In the genomic region with DNA sequence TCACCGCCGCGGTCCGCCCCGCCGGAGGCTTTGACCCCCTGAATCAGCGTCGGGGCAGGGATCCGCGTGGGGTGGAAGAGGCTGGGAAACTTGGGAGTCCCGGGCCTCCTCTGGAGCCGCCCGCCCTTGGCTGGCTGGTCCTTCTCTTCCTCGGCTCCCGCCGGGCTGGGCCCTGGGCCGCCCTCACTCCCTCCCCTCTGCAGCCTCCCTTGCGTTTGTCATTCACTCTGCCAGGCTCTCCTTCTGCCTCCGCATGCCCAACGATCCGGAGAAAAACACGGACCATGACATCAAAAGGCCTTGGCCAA, we compare ENCODE assay signal across 9 cellular contexts. TPM values are rescaled to one million over a fixed set of nuclear protein-coding genes. Genes with fewer than 3 reads are reported as not detected.
DNase-seq lines count a peak whose midpoint lies in the region; ATAC-seq, FAIRE-seq and TF ChIP-seq lines count a peak whose summit lies in the region.
"Not testable (repeated sequence)": the region's sequence is repeated elsewhere in the genome, so short reads cannot be mapped to it uniquely, and the experiment has no call there.
"Had no signal": no experiment of that assay in that cellular context is flagged by ENCODE, and none has a peak within 500 bp of the region (broad histone marks: within the 10 kb centered on the region; RNA-seq: fewer than 3 reads in every experiment).

No MANE protein-coding gene starts in this region.

- TF ChIP-seq POLR2A in A549 (IDR thresholded peaks at IDR 0.05; ENCODE audit: low read length); suprapubic skin (IDR thresholded peaks at IDR 0.05): not testable (repeated sequence)

- not testable (repeated sequence) for H3K4me3 ChIP-seq in A549, psoas muscle
- H3K4me3 ChIP-seq in ascending aorta (peak overlapping the region; percentile 39 to 62), right cardiac atrium (ENCODE audit: low read length) (peak overlapping the region; percentile 28), mesodermal cell (ENCODE audit: extremely low read depth, insufficient read depth, low read length, poor library complexity, severe bottlenecking) (peak overlapping the region; percentile 29), suprapubic skin (peak overlapping the region; percentile 54)

- ATAC-seq in A549: peak; percentile 41 to 50; a peak in 3 of 6 replicates
- peak; percentile 25 for ATAC-seq in HG03039 (IDR thresholded peaks at IDR 0.05; ENCODE audit: unreplicated experiment)
- ATAC-seq in esophagus mucosa: peak; percentile 49
- peak; percentile 81 to 85 for ATAC-seq in right cardiac atrium
- ATAC-seq in psoas muscle: peak in 3 of 4 donors; percentile 56 to 77 (median 63)

- TF ChIP-seq CTCF in A549 (IDR thresholded peaks at IDR 0.05); ascending aorta (IDR thresholded peaks at IDR 0.05); psoas muscle (IDR thresholded peaks at IDR 0.05); suprapubic skin (IDR thresholded peaks at IDR 0.05): not testable (repeated sequence)

- peak overlapping the region in 1 of 2 experiments; percentile 58; a peak in 2 of 6 replicates for H3K27ac ChIP-seq in A549
- H3K27ac ChIP-seq in ascending aorta: peak overlapping the region; percentile 40 to 80
- not testable (repeated sequence) for H3K27ac ChIP-seq in right cardiac atrium (ENCODE audit: low read length); mesodermal cell (ENCODE audit: low read depth, low read length, severe bottlenecking); psoas muscle
- peak overlapping the region; percentile 64 for H3K27ac ChIP-seq in suprapubic skin

- not testable (repeated sequence) for TF ChIP-seq EP300 in A549 (IDR thresholded peaks at IDR 0.05); suprapubic skin (IDR thresholded peaks at IDR 0.05)

- DNase-seq in A549 (ENCODE audit: low read depth in 1 of 2, low spot score in 1 of 2); ascending aorta (ENCODE audit: low spot score in 2 of 2); psoas muscle: not testable (repeated sequence)
- DNase-seq in right cardiac atrium (peak in 1 of 3 donors; percentile 46), suprapubic skin (ENCODE audit: low spot score in 2 of 2) (peak in 1 of 2 donors; percentile 19)

- FAIRE-seq in A549 (lab: Jason Lieb, UNC): not testable (repeated sequence)

- intact Hi-C loops in ascending aorta (cut with DNase I); right cardiac atrium (cut with DNase I); psoas muscle (cut with DNase I): not testable (repeated sequence)

- POLR2A ChIA-PET in A549 (lab: Yijun Ruan, JAX): not testable (repeated sequence)

- WGBS in A549 (ENCODE audit: missing lambda C conversion rate): no CpG with 5 or more reads among the region's 22 CpGs
- WGBS in right cardiac atrium: 0% methylated on average over 9 of the region's 22 CpGs
- no CpG with 5 or more reads among the region's 22 CpGs for WGBS in mesodermal cell (ENCODE audit: insufficient coverage in 2 of 2), 2 experiments
- 2 to 3% methylated on average over 8 to 13 of the region's 22 CpGs; no CpG with 5 or more reads in 1 of the 3 donors for WGBS in psoas muscle, 3 donors
- no CpG with 5 or more reads among the region's 22 CpGs for WGBS in suprapubic skin

- not testable (repeated sequence) for TF ChIP-seq RAD21 in A549 (conservative IDR thresholded peaks at IDR 0.05 in 1 of 2, IDR thresholded peaks at IDR 0.05 in 1 of 2)

- H3K9me3 ChIP-seq in A549; ascending aorta; right cardiac atrium (ENCODE audit: control insufficient read depth, low read length); mesodermal cell (ENCODE audit: control insufficient read depth, low read length); psoas muscle; suprapubic skin: not testable (repeated sequence)

- H3K4me2 ChIP-seq in A549: not testable (repeated sequence)

- not testable (repeated sequence) for H3K36me3 ChIP-seq in ascending aorta; mesodermal cell (ENCODE audit: control insufficient read depth, insufficient read depth, low read length); psoas muscle (ENCODE audit: insufficient read depth in 1 of 2, low read depth in 1 of 2); suprapubic skin

- CTCF ChIA-PET in A549 (lab: Yijun Ruan, JAX): not testable (repeated sequence)

- H3K4me1 ChIP-seq in A549; ascending aorta; right cardiac atrium (ENCODE audit: control insufficient read depth, insufficient read depth, low read length); mesodermal cell (ENCODE audit: control insufficient read depth, insufficient read depth, low read length, poor library complexity, severe bottlenecking); psoas muscle; suprapubic skin: not testable (repeated sequence)

- not testable (repeated sequence) for H3K27me3 ChIP-seq in ascending aorta; right cardiac atrium (ENCODE audit: control insufficient read depth, insufficient read depth); psoas muscle (ENCODE audit: insufficient read depth in 3 of 3, low read length in 2 of 3); suprapubic skin

RNA-seq across cellular contexts. Expression of gene CLEC18C, which starts 15.0 kb away (rescaled TPM):
- polyA plus RNA-seq in A549 (2011; rRNA removed) (0.13 and 0.16 TPM in 2 replicates), A549 (2017; fragmentation: RNase III; extraction: RNeasy Plus Mini Kit Qiagen cat#74134 plus additional on column Dnase treatment) (0.09 to 0.18 TPM (median 0.15 TPM) in 3 replicates), right cardiac atrium (not detected), psoas muscle (under 1 TPM in 1 of 3 donors, not detected in 2; 0.10 TPM)
- 0.08 and 0.19 TPM in 2 replicates for polyA plus RNA-seq in A549 (2012; cell fraction: cytosol; rRNA removed)
- 0.76 and 0.89 TPM in 2 replicates for polyA plus RNA-seq in A549 (2012; cell fraction: nucleus; rRNA removed)
- not detected in 2 replicates for polyA minus RNA-seq in A549 (2011; rRNA and poly(A)+ RNA removed)
- total RNA-seq in ascending aorta (not detected), esophagus mucosa (0.44 TPM), right cardiac atrium (under 1 TPM in 2 of 4 donors, not detected in 2; 0.18 to 0.31 TPM), psoas muscle (under 1 TPM in 1 of 4 donors, not detected in 3; 0.43 TPM), suprapubic skin (not detected)
- polyA plus RNA-seq in mesodermal cell (2013, experiment 1 of 2): 1.3 TPM
- 0.56 TPM for polyA plus RNA-seq in mesodermal cell (2013, experiment 2 of 2)
- total RNA-seq: activated CD4-positive, alpha-beta memory T cell treated with anti-CD3 and anti-CD28 coated beads for 36 hours had no signal

Comparison
In these comparisons a context has a peak if more than half of its experiments do, and no peak if none do; other contexts are left out.
1. ATAC-seq: peak in every context shown above with its lines; median percentile 83 in right cardiac atrium; 63 in psoas muscle; 49 in esophagus mucosa; 46 in A549; 25 in HG03039.